Comparison of ENCODE assay signal across 31 cellular contexts in the genomic region with DNA sequence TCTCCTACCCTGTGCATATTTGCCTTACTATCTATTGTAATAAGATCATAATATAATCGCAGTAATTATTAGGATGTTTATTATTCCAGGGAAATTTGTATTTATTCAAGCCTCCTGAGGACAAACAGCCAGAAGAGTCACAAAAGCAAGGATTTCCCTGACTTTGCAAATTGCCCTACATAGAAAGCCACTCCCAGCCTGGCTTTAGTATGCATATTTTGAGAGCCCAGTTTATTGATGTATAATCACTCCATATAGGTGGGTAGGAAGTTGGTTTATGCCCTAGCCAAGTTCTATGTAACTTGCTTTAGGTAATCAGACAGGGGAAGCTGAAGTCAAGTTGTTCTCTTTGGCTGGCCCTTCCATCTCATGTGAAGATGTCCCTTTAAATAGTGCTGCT.
"Had no signal": no experiment of that assay in that cellular context is flagged by ENCODE, and none has a peak within 500 bp of the region (broad histone marks: within the 10 kb centered on the region; RNA-seq: fewer than 3 reads in every experiment).

No MANE protein-coding gene starts in this region.

- H3K36me3 ChIP-seq: ascending aorta, cardiac muscle cell had no signal

- DNase-seq: activated B cell treated with CpG ODN at 0.5 μM for 24 hours; activated CD4-positive, alpha-beta memory T cell treated with anti-CD3 and anti-CD28 coated beads for 36 hours; activated CD4-positive, alpha-beta T cell treated with anti-CD3 and anti-CD28 coated beads for 4 hours; activated CD4-positive, alpha-beta T cell treated with anti-CD3 and anti-CD28 coated beads, Interleukin-2, amount 50 U/mL, for 1 hour; activated CD4-positive, CD25-positive, alpha-beta regulatory T cell treated with anti-CD3 and anti-CD28 coated beads, Interleukin-2, amount 50 U/mL, for 72 hours; activated CD8-positive, alpha-beta memory T cell treated with anti-CD3 and anti-CD28 coated beads, Interleukin-2, amount 50 U/mL, for 4 hours; activated naive CD8-positive, alpha-beta T cell treated with anti-CD3 and anti-CD28 coated beads, Interleukin-2, amount 10 ng/mL, durations not matched to agents 7 days and 5 days; activated T-cell treated with anti-CD3 and anti-CD28 coated beads for 4 hours; activated T-cell treated with anti-CD3 and anti-CD28 coated beads, Interleukin-2, amount 50 U/mL, for 4 hours; amygdala; Karpas-422; KBM-7; NCI-H1048; NCI-H1105 treated with DMSO at 0.1 percent for 48 hours; NCI-H1436; NCI-H1694; NCI-H1930; NCI-H2081 treated with DMSO at 0.1 percent for 48 hours; NCI-H226; NCI-H446 treated with DMSO at 0.1 percent for 48 hours; NCI-H524; PC-3; Right ventricle myocardium superior; SW 1271; T-helper 1 cell; T-helper 2 cell; T-helper 9 cell had no signal

- H3K4me1 ChIP-seq: ascending aorta had no signal

- FAIRE-seq: RCC 7860 had no signal

- H3K9me3 ChIP-seq: ascending aorta had no signal

- H3K4me3 ChIP-seq: ascending aorta, cardiac muscle cell had no signal

- H3K27ac ChIP-seq: ascending aorta, cardiac muscle cell, VCaP had no signal

- ATAC-seq: activated T-cell treated with anti-CD3 and anti-CD28 coated beads, Interleukin-2, amount 50 U/mL, for 4 hours; PC-3 had no signal

- H3K27me3 ChIP-seq: ascending aorta, cardiac muscle cell had no signal
